17 cellular contexts compared by ENCODE assay signal in the genomic region with DNA sequence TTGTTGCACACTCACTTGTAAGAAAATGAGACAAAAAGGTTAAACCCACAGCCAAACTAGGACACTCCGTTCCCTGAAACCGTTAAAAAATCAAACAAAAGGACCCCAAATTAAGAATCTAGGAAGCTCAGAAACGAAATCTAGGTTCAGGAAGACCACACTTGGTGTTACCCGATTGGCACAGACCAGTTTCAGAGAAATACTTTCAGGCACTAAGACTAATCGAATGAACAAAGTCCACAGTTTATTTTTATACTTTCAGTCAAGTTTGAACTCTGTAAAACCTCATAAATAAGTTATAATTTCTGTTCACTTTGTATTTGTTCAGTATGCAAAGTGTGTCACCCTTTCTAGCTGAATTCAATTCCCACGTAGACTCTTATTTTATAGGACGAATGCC. TPM values are rescaled to one million over a fixed set of nuclear protein-coding genes. Genes with fewer than 3 reads are reported as not detected.
A peak's percentile ranks its signal among the peaks of the same experiment; 100 is the strongest.
DNase-seq lines count a peak whose midpoint lies in the region; ATAC-seq, FAIRE-seq and TF ChIP-seq lines count a peak whose summit lies in the region.
"Had no signal": no experiment of that assay in that cellular context is flagged by ENCODE, and none has a peak within 500 bp of the region (broad histone marks: within the 10 kb centered on the region; RNA-seq: fewer than 3 reads in every experiment).

No MANE protein-coding gene starts in this region.

- peaks cover 38% of the 10 kb centered on the region for H3K36me3 Mint-ChIP-seq in brain
- H3K36me3 Mint-ChIP-seq: CD14-positive monocyte; CD4-positive, alpha-beta memory T cell had no signal

- no peak overlapping the region for H3K4me3 ChIP-seq in right lobe of liver
- no peak overlapping the region for H3K4me3 ChIP-seq in HepG2 (replicated peaks in 1 of 3; ENCODE audit: insufficient read depth in 1 of 3, low read depth in 2 of 3, low read length in 3 of 3)
- no peak overlapping the region for H3K4me3 ChIP-seq in dorsolateral prefrontal cortex
- no peak overlapping the region for H3K4me3 ChIP-seq in thyroid gland (replicated peaks in 1 of 3)

- no peak for TF ChIP-seq CTCF in right lobe of liver (IDR thresholded peaks at IDR 0.05)
- no peak for TF ChIP-seq CTCF in HepG2 (CRISPR knock-in tag; IDR thresholded peaks at IDR 0.05)
- TF ChIP-seq CTCF in brain (conservative IDR thresholded peaks at IDR 0.05): no peak
- no peak for TF ChIP-seq CTCF in dorsolateral prefrontal cortex (IDR thresholded peaks at IDR 0.05 in 54 of 56, conservative IDR thresholded peaks at IDR 0.05 in 2 of 56; ENCODE audit: low read depth in 1 of 56, partially characterized antibody in 56 of 56)
- no peak for TF ChIP-seq CTCF in thyroid gland (IDR thresholded peaks at IDR 0.05)

- TF ChIP-seq EP300 in HepG2 (IDR thresholded peaks at IDR 0.05; ENCODE audit: low read depth in 2 of 2, low read length in 2 of 2) (no peak), HepG2 (CRISPR knock-in tag; IDR thresholded peaks at IDR 0.05; ENCODE audit: borderline replicate concordance) (no peak)

- no peaks in the 10 kb centered on the region for H3K79me2 ChIP-seq in HepG2 (ENCODE audit: insufficient read depth, low read length)

- in situ Hi-C loops in HepG2 (cut with HindIII; ENCODE audit: extremely low pct_ligation_motif_present, low pct_unique_long_range_greater_than_20kb): loop anchor here (25.0 kb wide), 1 partner anchor 438 kb away; no protein-coding TSS in a partner anchor

- no peaks in the 10 kb centered on the region for H3K9me3 Mint-ChIP-seq in brain
- H3K9me3 Mint-ChIP-seq: CD14-positive monocyte; CD4-positive, alpha-beta memory T cell; H9 had no signal

- no peaks in the 10 kb centered on the region for H3K4me1 ChIP-seq in right lobe of liver
- no peaks in the 10 kb centered on the region for H3K4me1 ChIP-seq in HepG2 (ENCODE audit: insufficient read depth, low read length)
- no peaks in the 10 kb centered on the region for H3K4me1 ChIP-seq in thyroid gland

- no peaks in the 10 kb centered on the region for H4K20me1 ChIP-seq in HepG2 (ENCODE audit: insufficient read depth, low read length)

- no peak for TF ChIP-seq RAD21 in HepG2 (CRISPR knock-in tag; IDR thresholded peaks at IDR 0.05)

- TF ChIP-seq POLR2A in right lobe of liver (IDR thresholded peaks at IDR 0.05): no peak
- no peak for TF ChIP-seq POLR2A in HepG2 (IDR thresholded peaks at IDR 0.05; ENCODE audit: insufficient read depth in 1 of 2, low read depth in 2 of 2, low read length in 2 of 2)
- no peak for TF ChIP-seq POLR2A in thyroid gland (IDR thresholded peaks at IDR 0.05)

- H3K27me3 ChIP-seq in right lobe of liver (no peaks in the 10 kb centered on the region), HepG2 (ENCODE audit: control insufficient read depth in 1 of 2, insufficient read depth in 2 of 2, low read length in 2 of 2) (peaks cover 0 to 3% of the 10 kb centered on the region in 2 experiments; a peak in 2 of 5 replicates), dorsolateral prefrontal cortex (no peaks in the 10 kb centered on the region), thyroid gland (no peaks in the 10 kb centered on the region)
- H3K27me3 ChIP-seq: BE2C had no signal

- no peak overlapping the region for H3K4me2 ChIP-seq in HepG2 (ENCODE audit: low read depth, low read length)

- WGBS in right lobe of liver (ENCODE audit: insufficient coverage, low coverage, low lambda C conversion rate, missing lambda C conversion rate): 54% methylated on average over 7 of the region's 7 CpGs
- WGBS in HepG2 (ENCODE audit: low lambda C conversion rate): 37% methylated on average over 7 of the region's 7 CpGs
- 85 to 91% methylated on average over 7 of the region's 7 CpGs for WGBS in thyroid gland, 2 donors

- H3K4me3 Mint-ChIP-seq in brain: no peak overlapping the region
- H3K4me3 Mint-ChIP-seq: CD14-positive monocyte; CD4-positive, alpha-beta memory T cell; H9 had no signal

- intact Hi-C loops in right lobe of liver (cut with DNase I): no loop called here
- intact Hi-C loops in HepG2 (cut with micrococcal nuclease; ENCODE audit: unreplicated experiment): no loop called here
- intact Hi-C loops in dorsolateral prefrontal cortex (cut with DNase I): no loop called here
- intact Hi-C loops in thyroid gland (cut with DNase I): no loop called here

- FAIRE-seq in HepG2 (lab: Jason Lieb, UNC): no peak
- FAIRE-seq: H1 had no signal

- no peaks in the 10 kb centered on the region for H3K36me3 ChIP-seq in right lobe of liver
- no peaks in the 10 kb centered on the region for H3K36me3 ChIP-seq in HepG2 (replicated peaks in 1 of 2; ENCODE audit: control insufficient read depth in 1 of 2, insufficient read depth in 2 of 2, low read length in 2 of 2)
- H3K36me3 ChIP-seq in thyroid gland: peaks cover 7 to 10% of the 10 kb centered on the region in 2 donors

- H2AFZ ChIP-seq in HepG2 (ENCODE audit: low read length): no peak overlapping the region

- POLR2A ChIA-PET in HepG2 (lab: Yijun Ruan, JAX): no interaction called here

- no peaks in the 10 kb centered on the region for H3K9me3 ChIP-seq in right lobe of liver
- no peaks in the 10 kb centered on the region for H3K9me3 ChIP-seq in HepG2 (ENCODE audit: low read length)
- no peaks in the 10 kb centered on the region for H3K9me3 ChIP-seq in thyroid gland
- H3K9me3 ChIP-seq: BE2C had no signal

- ATAC-seq in right lobe of liver: peak in 3 of 4 donors; percentile 31 to 57 (median 50)
- ATAC-seq in HepG2: no peak

- H3K27me3 Mint-ChIP-seq in brain: peaks cover 4% of the 10 kb centered on the region

- H3K9ac ChIP-seq in HepG2 (ENCODE audit: insufficient read depth, low read depth, low read length): no peak overlapping the region

- no TSS peak for BruUV-seq in HepG2 (replicated peaks; lab: Mats Ljungman, UMichigan)

- H3K27ac Mint-ChIP-seq in brain: peak overlapping the region in 3 of 5 experiments; percentile 63 to 84 (median 73)
- H3K27ac Mint-ChIP-seq: CD14-positive monocyte, H9 had no signal

- DNase-seq in right lobe of liver (no peak), HepG2 (ENCODE audit: low spot score) (no peak), dorsolateral prefrontal cortex (no peak), NAMALWA (ENCODE audit: low spot score) (no peak), NOMO-1 (lab: John Stamatoyannopoulos, UW; ENCODE audit: unreplicated experiment in 2 of 2) (no peak), thyroid gland (no peak), NCI-H1930 (lab: John Stamatoyannopoulos, UW) (no peak)
- DNase-seq: BE2C; Calu3; CD4-positive, alpha-beta memory T cell; DMS79 treated with DMSO at 0.1 percent for 48 hours; GF-D8; H9 had no signal

- CTCF ChIA-PET in HepG2 (lab: Yijun Ruan, JAX; ENCODE audit: low intra/inter-chr PET ratio, low total read pairs): no interaction called here

- H3K4me1 Mint-ChIP-seq in brain: peaks cover 28% of the 10 kb centered on the region
- H3K4me1 Mint-ChIP-seq: CD4-positive, alpha-beta memory T cell had no signal

- H3K27ac ChIP-seq in right lobe of liver: no peak overlapping the region
- no peak overlapping the region for H3K27ac ChIP-seq in HepG2 (ENCODE audit: extremely low read length, insufficient read depth, low read length)
- peak overlapping the region in 45 of 59 donors; percentile 5 to 83 (median 65) for H3K27ac ChIP-seq in dorsolateral prefrontal cortex
- no peak overlapping the region for H3K27ac ChIP-seq in thyroid gland
- H3K27ac ChIP-seq: 22Rv1 had no signal

TF ChIP-seq in HepG2, 621 proteins besides CTCF, POLR2A, EP300 and RAD21:
- TF ChIP-seq NFATC3 (CRISPR knock-in tag; IDR thresholded peaks at IDR 0.05): no peak
- no peak for TF ChIP-seq NR2F6 (IDR thresholded peaks at IDR 0.05)
- no peak for TF ChIP-seq NR2F6 (CRISPR knock-in tag; IDR thresholded peaks at IDR 0.05)
- TF ChIP-seq ZFP36 (IDR thresholded peaks at IDR 0.05; ENCODE audit: borderline replicate concordance, low read depth, low read length, partially characterized antibody): no peak
- no peak for TF ChIP-seq ZNF776 (CRISPR knock-in tag; IDR thresholded peaks at IDR 0.05)
- no peak for TF ChIP-seq ZNF724P (CRISPR knock-in tag; IDR thresholded peaks at IDR 0.05; ENCODE audit: borderline replicate concordance)
- TF ChIP-seq, protein P1, sequence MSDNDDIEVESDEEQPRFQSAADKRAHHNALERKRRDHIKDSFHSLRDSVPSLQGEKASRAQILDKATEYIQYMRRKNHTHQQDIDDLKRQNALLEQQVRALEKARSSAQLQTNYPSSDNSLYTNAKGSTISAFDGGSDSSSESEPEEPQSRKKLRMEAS (IDR thresholded peaks at IDR 0.05): no peak
- no peak for TF ChIP-seq ZNF432 (CRISPR knock-in tag; IDR thresholded peaks at IDR 0.05; ENCODE audit: borderline replicate concordance)
- no peak for TF ChIP-seq ZNF747 (CRISPR knock-in tag; IDR thresholded peaks at IDR 0.05; ENCODE audit: borderline replicate concordance)

RNA-seq across cellular contexts. Expression of a gene that starts 38.8 kb away (rescaled TPM):
- total RNA-seq in right lobe of liver: 1 to 10 TPM; 5.1 to 8.9 (median 7.2) TPM
- total RNA-seq in HepG2 (2016; rRNA removed; fragmentation: Illumina TruSeq; extraction: Trizol): 11.6 and 13.3 TPM in 2 replicates
- total RNA-seq in HepG2 (2016; cell fraction: cytosol; rRNA removed; fragmentation: Illumina TruSeq; extraction: Trizol; ENCODE audit: low read depth): 1.5 and 4.2 TPM in 2 replicates
- 10.8 and 17.7 TPM in 2 replicates for total RNA-seq in HepG2 (2016; cell fraction: insoluble cytoplasmic fraction; rRNA removed; fragmentation: Illumina TruSeq; extraction: Trizol)
- 2.4 and 3.7 TPM in 2 replicates for total RNA-seq in HepG2 (2016; cell fraction: membrane; rRNA removed; fragmentation: Illumina TruSeq; extraction: Trizol)
- total RNA-seq in HepG2 (2016; cell fraction: nucleus; rRNA removed; fragmentation: Illumina TruSeq; extraction: Trizol): 19.9 and 22.6 TPM in 2 replicates
- polyA plus RNA-seq in HepG2 (2011; rRNA removed): 4.0 and 5.4 TPM in 2 replicates
- 1.7 and 2.4 TPM in 2 replicates for polyA plus RNA-seq in HepG2 (2011; cell fraction: cytosol; rRNA removed)
- 13.0 and 16.1 TPM in 2 replicates for polyA plus RNA-seq in HepG2 (2011; cell fraction: nucleus; rRNA removed)
- polyA plus RNA-seq in HepG2 (2012): 2.4 and 3.4 TPM in 2 replicates
- 0.66 and 1.2 TPM in 2 replicates for polyA plus RNA-seq in HepG2 (2016; cell fraction: cytosol; fragmentation: Illumina TruSeq; extraction: Trizol; ENCODE audit: low read depth)
- polyA plus RNA-seq in HepG2 (2016; cell fraction: insoluble cytoplasmic fraction; fragmentation: Illumina TruSeq; extraction: Trizol; ENCODE audit: low read depth): 7.8 and 11.9 TPM in 2 replicates
- 1.2 and 1.5 TPM in 2 replicates for polyA plus RNA-seq in HepG2 (2016; cell fraction: membrane; fragmentation: Illumina TruSeq; extraction: Trizol; ENCODE audit: low read depth)
- 10.1 and 15.5 TPM in 2 replicates for polyA plus RNA-seq in HepG2 (2016; cell fraction: nucleus; fragmentation: Illumina TruSeq; extraction: Trizol; ENCODE audit: insufficient read depth, low read depth)
- polyA minus RNA-seq in HepG2 (2011; rRNA and poly(A)+ RNA removed; ENCODE audit: low replicate concordance): 4.6 and 13.0 TPM in 2 replicates
- 1.9 and 3.1 TPM in 2 replicates for polyA minus RNA-seq in HepG2 (2011; cell fraction: cytosol; rRNA and poly(A)+ RNA removed)
- 32.6 and 33.7 TPM in 2 replicates for polyA minus RNA-seq in HepG2 (2011; cell fraction: nucleus; rRNA and poly(A)+ RNA removed)
- 4.9 TPM for polyA plus RNA-seq in brain (ENCODE audit: insufficient read depth, low read depth, low replicate concordance)
- total RNA-seq in dorsolateral prefrontal cortex: 10 to 100 TPM in 99 of 120 experiments, 1 to 10 TPM in 21; 4.3 to 31.8 (median 14.8) TPM
- total RNA-seq in thyroid gland: 10 to 100 TPM; 30.8 to 45.6 (median 36.8) TPM

Comparison
In these comparisons a context has a peak if more than half of its experiments do, and no peak if none do; other contexts are left out.
1. H3K27ac ChIP-seq: peak in dorsolateral prefrontal cortex (45 of 59); none in right lobe of liver (0 of 3), HepG2 (single experiment) and thyroid gland (0 of 3).